ENCODE assay signal across 1 cellular context in the genomic region with DNA sequence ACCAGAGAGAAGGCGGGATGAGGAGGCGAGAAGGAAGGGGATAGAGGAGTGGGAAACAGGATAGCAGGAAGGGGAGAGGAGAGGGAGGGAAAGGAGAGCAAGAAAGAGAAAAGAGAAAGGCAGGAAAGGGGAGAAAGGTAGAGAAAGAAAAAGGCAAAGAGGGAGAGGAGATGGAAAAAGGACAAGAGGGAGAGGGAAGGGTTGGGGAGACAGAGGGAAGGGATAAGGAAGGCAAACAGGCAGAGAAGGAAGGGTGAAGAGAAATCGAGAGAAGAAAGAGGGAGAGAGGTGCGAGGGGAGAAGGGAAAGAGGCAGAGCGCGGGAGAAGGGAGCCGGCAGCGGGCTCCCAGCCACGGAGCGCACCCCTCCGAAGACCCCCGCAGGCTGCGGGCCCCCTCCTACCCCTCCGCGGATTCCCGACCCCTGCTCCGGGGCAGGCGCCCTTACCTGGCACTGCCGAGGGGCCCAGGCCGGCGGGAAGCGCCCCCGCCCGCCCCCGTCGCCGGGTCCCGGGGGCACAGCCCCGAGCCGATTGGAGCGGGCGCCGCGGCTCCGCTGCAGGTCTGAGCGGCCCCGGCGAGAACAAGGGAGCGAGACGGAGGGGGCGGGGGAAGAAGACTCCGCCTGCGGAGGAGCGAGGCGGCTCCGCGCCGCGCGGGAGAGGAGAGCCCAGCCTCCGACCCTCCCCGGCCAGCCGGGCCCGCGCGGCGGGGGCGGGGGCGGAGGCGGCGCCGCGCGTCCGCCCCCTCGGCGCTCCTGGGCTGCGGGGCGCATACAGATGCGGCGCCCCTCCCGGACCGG.
A peak's percentile ranks its signal among the peaks of the same experiment; 100 is the strongest.
TF ChIP-seq lines count a peak whose summit lies in the region.

A gene with protein sequence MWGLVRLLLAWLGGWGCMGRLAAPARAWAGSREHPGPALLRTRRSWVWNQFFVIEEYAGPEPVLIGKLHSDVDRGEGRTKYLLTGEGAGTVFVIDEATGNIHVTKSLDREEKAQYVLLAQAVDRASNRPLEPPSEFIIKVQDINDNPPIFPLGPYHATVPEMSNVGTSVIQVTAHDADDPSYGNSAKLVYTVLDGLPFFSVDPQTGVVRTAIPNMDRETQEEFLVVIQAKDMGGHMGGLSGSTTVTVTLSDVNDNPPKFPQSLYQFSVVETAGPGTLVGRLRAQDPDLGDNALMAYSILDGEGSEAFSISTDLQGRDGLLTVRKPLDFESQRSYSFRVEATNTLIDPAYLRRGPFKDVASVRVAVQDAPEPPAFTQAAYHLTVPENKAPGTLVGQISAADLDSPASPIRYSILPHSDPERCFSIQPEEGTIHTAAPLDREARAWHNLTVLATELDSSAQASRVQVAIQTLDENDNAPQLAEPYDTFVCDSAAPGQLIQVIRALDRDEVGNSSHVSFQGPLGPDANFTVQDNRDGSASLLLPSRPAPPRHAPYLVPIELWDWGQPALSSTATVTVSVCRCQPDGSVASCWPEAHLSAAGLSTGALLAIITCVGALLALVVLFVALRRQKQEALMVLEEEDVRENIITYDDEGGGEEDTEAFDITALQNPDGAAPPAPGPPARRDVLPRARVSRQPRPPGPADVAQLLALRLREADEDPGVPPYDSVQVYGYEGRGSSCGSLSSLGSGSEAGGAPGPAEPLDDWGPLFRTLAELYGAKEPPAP (minus strand): TSS at position 565 of the 801 bp plus-strand sequence. CDS start 1,787 bp downstream, outside the sequence.

TF ChIP-seq in IMR-90, 13 proteins besides CTCF, POLR2A, EP300 and RAD21:
- TF ChIP-seq RCOR1 (IDR thresholded peaks at IDR 0.05; ENCODE audit: insufficient replicate concordance, low read length): no peak
- TF ChIP-seq MXI1 (IDR thresholded peaks at IDR 0.05; ENCODE audit: borderline replicate concordance, low read depth, low read length): peak; percentile 47; the same call in 1 of the 2 replicates
- no peak for TF ChIP-seq ELK1 (IDR thresholded peaks at IDR 0.05; ENCODE audit: borderline replicate concordance, low read depth, low read length)
- no peak for TF ChIP-seq CEBPB (IDR thresholded peaks at IDR 0.05; ENCODE audit: low read depth, low read length)
- peak; percentile 69; the same call in 1 of the 2 replicates for TF ChIP-seq MAZ (IDR thresholded peaks at IDR 0.05; ENCODE audit: borderline replicate concordance, low read depth, low read length)
- no peak for TF ChIP-seq CHD1 (IDR thresholded peaks at IDR 0.05; ENCODE audit: low read depth, low read length)
- no peak for TF ChIP-seq NFE2L2 (IDR thresholded peaks at IDR 0.05; ENCODE audit: low read depth, low read length)
- TF ChIP-seq, protein P1, sequence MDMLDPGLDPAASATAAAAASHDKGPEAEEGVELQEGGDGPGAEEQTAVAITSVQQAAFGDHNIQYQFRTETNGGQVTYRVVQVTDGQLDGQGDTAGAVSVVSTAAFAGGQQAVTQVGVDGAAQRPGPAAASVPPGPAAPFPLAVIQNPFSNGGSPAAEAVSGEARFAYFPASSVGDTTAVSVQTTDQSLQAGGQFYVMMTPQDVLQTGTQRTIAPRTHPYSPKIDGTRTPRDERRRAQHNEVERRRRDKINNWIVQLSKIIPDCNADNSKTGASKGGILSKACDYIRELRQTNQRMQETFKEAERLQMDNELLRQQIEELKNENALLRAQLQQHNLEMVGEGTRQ (IDR thresholded peaks at IDR 0.05; ENCODE audit: low read depth, low read length): no peak
- TF ChIP-seq BHLHE40 (IDR thresholded peaks at IDR 0.05; ENCODE audit: low read depth, low read length): no peak
- no peak for TF ChIP-seq RFX5 (IDR thresholded peaks at IDR 0.05; ENCODE audit: low read depth, low read length)
- no peak for TF ChIP-seq FOS (IDR thresholded peaks at IDR 0.05; ENCODE audit: low read depth, low read length)
- TF ChIP-seq SMC3 (IDR thresholded peaks at IDR 0.05; ENCODE audit: low read depth, low read length): no peak
- TF ChIP-seq MAFK (IDR thresholded peaks at IDR 0.05; ENCODE audit: low read depth, low read length): no peak
